ENCODE assay signal across 11 cellular contexts in genomic region chr10:11227103-11227502, GRCh38.
DNase-seq lines count a peak whose midpoint lies in the region; ATAC-seq and TF ChIP-seq lines count a peak whose summit lies in the region.
"Had no signal": no experiment of that assay in that cellular context is flagged by ENCODE, and none has a peak within 500 bp of the region (broad histone marks: within the 10 kb centered on the region; RNA-seq: fewer than 3 reads in every experiment).

No MANE protein-coding gene starts in this region.

- H2BK15ac ChIP-seq in H9 (ENCODE audit: low read depth, low read length) = no peak overlapping the region

- H3K79me2 ChIP-seq in H9 (ENCODE audit: insufficient read depth, low read length) (no peaks in the 10 kb centered on the region), Karpas-422 (ENCODE audit: low read length) (no peaks in the 10 kb centered on the region)
- H3K79me2 ChIP-seq: parathyroid adenoma had no signal

- no peak overlapping the region for H3K4me2 ChIP-seq in H9 (ENCODE audit: insufficient read depth, insufficient read length, low read length)
- H3K4me2 ChIP-seq in Karpas-422 (ENCODE audit: low read depth, low read length, poor library complexity, severe bottlenecking) = no peak overlapping the region

- H4K91ac ChIP-seq in H9 (ENCODE audit: insufficient read length, low read depth, low read length) = no peak overlapping the region

- intact Hi-C loops in CD4-positive, alpha-beta T cell (cut with DNase I, micrococcal nuclease) = loop anchor here in 1 of 2 experiments (2.0 to 5.0 kb wide), 3 partner anchors 14 to 50 kb away; no protein-coding TSS in a partner anchor

- H3K18ac ChIP-seq in H9 (ENCODE audit: insufficient read length, low read depth, low read length) = no peak overlapping the region

- no peak overlapping the region for H2BK120ac ChIP-seq in H9 (ENCODE audit: low read depth, low read length, poor library complexity, severe bottlenecking)

- no peak overlapping the region for H3K4me3 ChIP-seq in Karpas-422 (ENCODE audit: low read length)

- H3K36me3 Mint-ChIP-seq in CD4-positive, alpha-beta T cell (ENCODE audit: low read depth) = peaks cover 95% of the 10 kb centered on the region
- H3K36me3 Mint-ChIP-seq in activated CD4-positive, alpha-beta memory T cell treated with anti-CD3 and anti-CD28 coated beads, Interleukin-2, amount 10 ng/mL, durations not matched to agents 7 days and 5 days (ENCODE audit: low read depth) = peaks cover 92% of the 10 kb centered on the region
- no peaks in the 10 kb centered on the region for H3K36me3 Mint-ChIP-seq in H9 (ENCODE audit: insufficient read depth in 1 of 3, low read depth in 3 of 3)

- WGBS in H9 (ENCODE audit: extremely low coverage, insufficient read length, low lambda C conversion rate) = no CpG with 5 or more reads among the region's 7 CpGs

- H3K4ac ChIP-seq in H9 (ENCODE audit: low read depth, low read length) = no peak overlapping the region

- H3K27me3 Mint-ChIP-seq in CD4-positive, alpha-beta T cell = no peaks in the 10 kb centered on the region
- no peaks in the 10 kb centered on the region for H3K27me3 Mint-ChIP-seq in activated CD4-positive, alpha-beta memory T cell treated with anti-CD3 and anti-CD28 coated beads, Interleukin-2, amount 10 ng/mL, durations not matched to agents 7 days and 5 days
- H3K27me3 Mint-ChIP-seq in H9 (ENCODE audit: low read depth) = no peaks in the 10 kb centered on the region

- no peak overlapping the region for H3K23ac ChIP-seq in H9 (ENCODE audit: insufficient read length, low read depth, low read length)

- peak overlapping the region; percentile 89 for H3K27ac Mint-ChIP-seq in CD4-positive, alpha-beta T cell
- H3K27ac Mint-ChIP-seq in activated CD4-positive, alpha-beta memory T cell treated with anti-CD3 and anti-CD28 coated beads, Interleukin-2, amount 10 ng/mL, durations not matched to agents 7 days and 5 days = peak overlapping the region; percentile 89
- peak overlapping the region in 1 of 3 experiments; percentile 30; a peak in 1 of 7 replicates for H3K27ac Mint-ChIP-seq in H9

- no peaks in the 10 kb centered on the region for H3K9me2 ChIP-seq in Karpas-422 (replicated peaks; ENCODE audit: insufficient read depth, low read length)

- H3K14ac ChIP-seq in H9 (ENCODE audit: insufficient read depth, low read length) = no peak overlapping the region

- peaks cover 95% of the 10 kb centered on the region for H3K4me1 Mint-ChIP-seq in CD4-positive, alpha-beta T cell (ENCODE audit: low read depth)
- H3K4me1 Mint-ChIP-seq in activated CD4-positive, alpha-beta memory T cell treated with anti-CD3 and anti-CD28 coated beads, Interleukin-2, amount 10 ng/mL, durations not matched to agents 7 days and 5 days = peaks cover 93% of the 10 kb centered on the region
- H3K4me1 Mint-ChIP-seq in H9 = peaks cover 22 to 23% of the 10 kb centered on the region in 2 experiments

- H3K27ac ChIP-seq in CD4-positive, alpha-beta T cell (ENCODE audit: low read depth, low read length) = peak overlapping the region; percentile 78
- H3K27ac ChIP-seq in H9 (ENCODE audit: insufficient read length, low read depth, low read length) = no peak overlapping the region
- H3K27ac ChIP-seq in Karpas-422 (ENCODE audit: low read length) = no peak overlapping the region
- H3K27ac ChIP-seq: parathyroid adenoma had no signal

- peak in 1 of 10 experiments; percentile 24 for DNase-seq in CD4-positive, alpha-beta T cell
- DNase-seq in activated CD4-positive, alpha-beta memory T cell treated with anti-CD3 and anti-CD28 coated beads, Interleukin-2, amount 10 ng/mL, durations not matched to agents 7 days and 5 days = no peak
- DNase-seq in NCI-H1694 treated with DMSO at 0.1 percent for 48 hours (lab: John Stamatoyannopoulos, UW) (no peak), H9 (no peak), DMS 273 (lab: John Stamatoyannopoulos, UW; ENCODE audit: unreplicated experiment) (no peak), Karpas-422 (no peak)
- DNase-seq: glutamatergic neuron, SHP77 had no signal

- H3K23me2 ChIP-seq in H9 (ENCODE audit: insufficient read length, low read depth, low read length, poor library complexity, severe bottlenecking) = no peaks in the 10 kb centered on the region

- CTCF ChIA-PET in CD4-positive, alpha-beta T cell (lab: Charles Lee) = interaction anchor here (1.0 to 3.7 kb wide), 5 partner anchors 9 to 82 kb away, joined by 3 to 14 read pairs (median 3); no protein-coding TSS in a partner anchor
- CTCF ChIA-PET in activated CD4-positive, alpha-beta memory T cell treated with anti-CD3 and anti-CD28 coated beads, Interleukin-2, amount 10 ng/mL, durations not matched to agents 7 days and 5 days (lab: Charles Lee) = interaction anchor here (1.1 to 2.2 kb wide), 3 partner anchors 10 to 61 kb away, joined by 3 to 21 read pairs (median 4); no protein-coding TSS in a partner anchor

- H2AK5ac ChIP-seq in H9 (ENCODE audit: insufficient read length, low read length) = no peak overlapping the region

- no peak overlapping the region for H2BK12ac ChIP-seq in H9 (ENCODE audit: insufficient read length, low read depth, low read length)

- POLR2A ChIA-PET in CD4-positive, alpha-beta T cell (lab: Charles Lee) = interaction anchor here (0.6 to 3.8 kb wide), 11 partner anchors 10 to 210 kb away, joined by 3 to 27 read pairs (median 10); no protein-coding TSS in a partner anchor
- POLR2A ChIA-PET in activated CD4-positive, alpha-beta memory T cell treated with anti-CD3 and anti-CD28 coated beads, Interleukin-2, amount 10 ng/mL, durations not matched to agents 7 days and 5 days (lab: Charles Lee) = interaction anchor here (0.8 to 7.5 kb wide), 13 partner anchors 10 to 82 kb away, joined by 3 to 72 read pairs (median 6); no protein-coding TSS in a partner anchor

- no peak overlapping the region for H2BK20ac ChIP-seq in H9 (ENCODE audit: low read depth, low read length, poor library complexity, severe bottlenecking)

- H3K79me1 ChIP-seq in H9 (ENCODE audit: insufficient read depth, low read depth, low read length, poor library complexity, severe bottlenecking) = no peaks in the 10 kb centered on the region

- H3K27me3 ChIP-seq in CD4-positive, alpha-beta T cell (ENCODE audit: control insufficient read depth, insufficient read depth, low read length) = no peaks in the 10 kb centered on the region
- H3K27me3 ChIP-seq in H9 (ENCODE audit: insufficient read depth, low read length) (no peaks in the 10 kb centered on the region), Karpas-422 (ENCODE audit: low read length) (no peaks in the 10 kb centered on the region)

- TF ChIP-seq CTCF in CD4-positive, alpha-beta T cell (IDR thresholded peaks at IDR 0.05) = no peak
- no peak for TF ChIP-seq CTCF in H9 (conservative IDR thresholded peaks at IDR 0.05)

- no peaks in the 10 kb centered on the region for H3K36me3 ChIP-seq in Karpas-422 (ENCODE audit: insufficient read depth, low read length)

- no peak overlapping the region for H3K56ac ChIP-seq in H9 (ENCODE audit: insufficient read length, low read depth, low read length)

- H2BK5ac ChIP-seq in H9 (ENCODE audit: insufficient read length, low read length) = no peak overlapping the region

- ATAC-seq in CD4-positive, alpha-beta T cell (ENCODE audit: poor library complexity) = peak; percentile 4
- peak; percentile 36 for ATAC-seq in GM19328 (IDR thresholded peaks at IDR 0.05; ENCODE audit: unreplicated experiment)
- peak; percentile 28 for ATAC-seq in HG03039 (IDR thresholded peaks at IDR 0.05; ENCODE audit: unreplicated experiment)

- peak overlapping the region; percentile 47 for H3K4me3 Mint-ChIP-seq in CD4-positive, alpha-beta T cell
- H3K4me3 Mint-ChIP-seq in activated CD4-positive, alpha-beta memory T cell treated with anti-CD3 and anti-CD28 coated beads, Interleukin-2, amount 10 ng/mL, durations not matched to agents 7 days and 5 days = peak overlapping the region; percentile 33
- H3K4me3 Mint-ChIP-seq in H9 = 0 out of 5 replicates have a peak overlapping the region, but pooled peaks of 1 of the 2 experiments have one; percentile 34

- no peak overlapping the region for H4K8ac ChIP-seq in H9 (replicated peaks; ENCODE audit: insufficient read length, low read depth, low read length)

- no peak overlapping the region for H2AFZ ChIP-seq in H9 (ENCODE audit: low read length)
- H2AFZ ChIP-seq in Karpas-422 (ENCODE audit: low read length) = no peak overlapping the region
- H2AFZ ChIP-seq: parathyroid adenoma had no signal

- H4K5ac ChIP-seq in H9 (ENCODE audit: insufficient read length, low read depth, low read length) = no peak overlapping the region

- H3K4me1 ChIP-seq in H9 (ENCODE audit: insufficient read depth, low read length) = peaks cover 5% of the 10 kb centered on the region; the same call in 1 of the 2 replicates
- peaks cover 4% of the 10 kb centered on the region; the same call in 1 of the 2 replicates for H3K4me1 ChIP-seq in Karpas-422 (ENCODE audit: low read length)
- H3K4me1 ChIP-seq: parathyroid adenoma had no signal

- no peaks in the 10 kb centered on the region for H3K9me3 Mint-ChIP-seq in CD4-positive, alpha-beta T cell
- no peaks in the 10 kb centered on the region for H3K9me3 Mint-ChIP-seq in activated CD4-positive, alpha-beta memory T cell treated with anti-CD3 and anti-CD28 coated beads, Interleukin-2, amount 10 ng/mL, durations not matched to agents 7 days and 5 days
- no peaks in the 10 kb centered on the region for H3K9me3 Mint-ChIP-seq in H9

- peaks cover 3% of the 10 kb centered on the region for H4K20me1 ChIP-seq in H9 (ENCODE audit: control insufficient read depth, insufficient read depth, insufficient read length)
- H4K20me1 ChIP-seq in Karpas-422 (ENCODE audit: insufficient read depth, low read depth, low read length) = no peaks in the 10 kb centered on the region

- no peak overlapping the region for H3T11ph ChIP-seq in H9 (ENCODE audit: low read length)

- H3K9ac ChIP-seq in H9 (ENCODE audit: extremely low read depth, insufficient read length, low read length) (no peak overlapping the region), Karpas-422 (ENCODE audit: low read length) (no peak overlapping the region)
- H3K9ac ChIP-seq: parathyroid adenoma had no signal

- H3K9me3 ChIP-seq in CD4-positive, alpha-beta T cell (ENCODE audit: control insufficient read depth, low read length) = no peaks in the 10 kb centered on the region
- H3K9me3 ChIP-seq in H9 (ENCODE audit: control insufficient read depth, low read depth, low read length) = no peaks in the 10 kb centered on the region
- H3K9me3 ChIP-seq in Karpas-422 (ENCODE audit: low read length) = no peaks in the 10 kb centered on the region
